Comparison of ENCODE assay signal across 8 cellular contexts in genomic region chr19:48795055-48795854, GRCh38.
A peak's percentile ranks its signal among the peaks of the same experiment; 100 is the strongest.
DNase-seq lines count a peak whose midpoint lies in the region; TF ChIP-seq lines count a peak whose summit lies in the region.

No MANE protein-coding gene starts in this region.

- CTCF ChIA-PET in HEK293 (lab: Yijun Ruan, JAX) = interaction anchor here (0.6 to 3.7 kb wide), 47 partner anchors 9 to 1567 kb away, joined by 3 to 101 read pairs (median 4); partner anchors contain the start of genes BCAT2, CA11, FGF21 and FUT1

- H3K9ac ChIP-seq in SK-N-MC (ENCODE audit: insufficient read length) = peak overlapping the region; percentile 14

- peak; percentile 99 for TF ChIP-seq CTCF in HEK293 (tag by site-specific recombination; IDR thresholded peaks at IDR 0.05)

- no peaks in the 10 kb centered on the region for H3K9me3 ChIP-seq in HEK293 (ENCODE audit: control insufficient read depth, insufficient read depth, low read depth, low read length)
- H3K9me3 ChIP-seq in SK-N-MC (ENCODE audit: low read depth, low read length) = no peaks in the 10 kb centered on the region

- no peaks in the 10 kb centered on the region for H3K4me1 ChIP-seq in HEK293 (ENCODE audit: control insufficient read depth, insufficient read depth, low read length)

- H3K36me3 ChIP-seq in HEK293 (ENCODE audit: control insufficient read depth in 2 of 2, insufficient read depth in 1 of 2, low read length in 2 of 2) (peaks cover 0 to 8% of the 10 kb centered on the region in 2 experiments; a peak in 2 of 3 replicates), SK-N-MC (ENCODE audit: insufficient read depth, low read length) (no peaks in the 10 kb centered on the region)

- peak; percentile 93 for DNase-seq in ELR (ENCODE audit: low read depth)
- DNase-seq in MV-4-11 (lab: John Stamatoyannopoulos, UW) = peak; percentile 95
- peak; percentile 87 for DNase-seq in SK-N-MC (ENCODE audit: low read depth, low spot score)
- peak; percentile 83 for DNase-seq in activated naive CD4-positive, alpha-beta T cell treated with anti-CD3 and anti-CD28 coated beads, Interleukin-2, amount 50 U/mL, for 16 hours
- peak; percentile 94 for DNase-seq in globus pallidus (ENCODE audit: low spot score)
- peak; percentile 73 to 99 (median 91) for DNase-seq in nucleus accumbens (lab: John Stamatoyannopoulos, UW)
- peak; percentile 98 for DNase-seq in superior temporal gyrus (ENCODE audit: extremely low spot score)

- POLR2A ChIA-PET in HEK293 (lab: Yijun Ruan, JAX) = interaction anchor here (0.6 to 2.7 kb wide), 11 partner anchors 12 to 354 kb away, joined by 3 to 28 read pairs (median 5); partner anchors contain the start of genes BCAT2, CA11, GYS1 and HSD17B14

- H3K4me3 ChIP-seq in HEK293 (ENCODE audit: low read depth, low read length) (peak overlapping the region; percentile 54), SK-N-MC (peak overlapping the region; percentile 88)

- H3K27ac ChIP-seq in HEK293 (ENCODE audit: extremely low read depth, low read depth, low read length) (peak overlapping the region; percentile 13), SK-N-MC (peak overlapping the region; percentile 79)

TF ChIP-seq in HEK293, 187 proteins besides CTCF, POLR2A, EP300 and RAD21 (continues in another document):
- TF ChIP-seq ZNF580 (tag by site-specific recombination; IDR thresholded peaks at IDR 0.05) (0 out of 2 replicates have a peak, but pooled peaks have one; percentile 41), ZNF114 (tag by site-specific recombination; IDR thresholded peaks at IDR 0.05) (no peak), PRDM10 (tag by site-specific recombination; IDR thresholded peaks at IDR 0.05) (peak; percentile 62), ZBTB26 (tag by site-specific recombination; optimal IDR thresholded peaks at IDR 0.05) (peak; percentile 27), ZNF654 (tag by site-specific recombination; IDR thresholded peaks at IDR 0.05; ENCODE audit: low read depth) (peak; percentile 76), GLIS1 (tag by site-specific recombination; IDR thresholded peaks at IDR 0.05) (peak; percentile 34; the same call in 1 of the 2 replicates), ZBTB7A (tag by site-specific recombination; IDR thresholded peaks at IDR 0.05; ENCODE audit: low read depth) (peak; percentile 49; the same call in 1 of the 2 replicates), HOXD13 (CRISPR knock-in tag; IDR thresholded peaks at IDR 0.05; ENCODE audit: borderline replicate concordance) (no peak), ZNF280D (tag by site-specific recombination; IDR thresholded peaks at IDR 0.05) (peak; percentile 74; the same call in 1 of the 2 replicates), PATZ1 (tag by site-specific recombination; IDR thresholded peaks at IDR 0.05) (peak; percentile 82), KLF17 (tag by site-specific recombination; IDR thresholded peaks at IDR 0.05) (0 out of 2 replicates have a peak, but pooled peaks have one; percentile 58), KLF9 (tag by site-specific recombination; IDR thresholded peaks at IDR 0.05; ENCODE audit: low read depth) (peak; percentile 33; the same call in 1 of the 2 replicates), ZNF76 (tag by site-specific recombination; IDR thresholded peaks at IDR 0.05; ENCODE audit: borderline replicate concordance, low read depth) (peak; percentile 100), KLF10 (tag by site-specific recombination; IDR thresholded peaks at IDR 0.05) (0 out of 2 replicates have a peak, but pooled peaks have one; percentile 22), ZBTB20 (tag by site-specific recombination; IDR thresholded peaks at IDR 0.05) (peak; percentile 91), ZNF629 (tag by site-specific recombination; IDR thresholded peaks at IDR 0.05) (peak; percentile 80), ZNF394 (tag by site-specific recombination; IDR thresholded peaks at IDR 0.05; ENCODE audit: borderline replicate concordance) (peak; percentile 44; the same call in 1 of the 2 replicates)

Comparison
In these comparisons a context has a peak if more than half of its experiments do, and no peak if none do; other contexts are left out.
1. Peak in every context shown above with its lines: DNase-seq, H3K4me3 ChIP-seq and H3K27ac ChIP-seq.